Comparison of ENCODE assay signal across 8 cellular contexts in the genomic region with DNA sequence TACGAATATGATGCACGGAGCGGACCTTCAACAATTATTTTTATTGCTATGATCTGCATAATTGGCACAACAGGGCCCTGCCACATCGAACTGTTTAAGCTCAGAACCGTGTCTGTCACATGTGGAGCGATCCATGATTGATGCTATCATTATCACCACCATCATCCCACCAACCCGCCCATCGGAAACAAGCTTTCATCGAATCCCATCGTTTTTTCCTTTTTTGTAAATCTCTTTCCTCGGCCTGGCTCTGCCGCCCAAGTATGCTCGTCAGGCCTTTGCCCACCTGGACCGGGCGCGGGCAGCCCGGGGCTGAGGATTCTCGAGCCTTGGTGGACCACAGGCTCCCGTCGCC. TPM values are rescaled to one million over a fixed set of nuclear protein-coding genes. Genes with fewer than 3 reads are reported as not detected.
DNase-seq lines count a peak whose midpoint lies in the region; ATAC-seq and TF ChIP-seq lines count a peak whose summit lies in the region.

No MANE protein-coding gene starts in this region.

- H3K9me3 Mint-ChIP-seq in stimulated activated effector memory CD8-positive, alpha-beta T cell treated with anti-CD3 and anti-CD28 coated beads, Interleukin-12 subunit alpha, Interleukin-12 subunit beta, amount 100 ng/mL, for 72 hours = no peaks in the 10 kb centered on the region

- peaks cover 30% of the 10 kb centered on the region for H3K36me3 Mint-ChIP-seq in stimulated activated effector memory CD8-positive, alpha-beta T cell treated with anti-CD3 and anti-CD28 coated beads, Interleukin-12 subunit alpha, Interleukin-12 subunit beta, amount 100 ng/mL, for 72 hours

- H4K20me1 ChIP-seq in OCI-LY3 (ENCODE audit: insufficient read depth, low read length) = peaks cover 10% of the 10 kb centered on the region
- H4K20me1 ChIP-seq in fibroblast of lung (ENCODE audit: control insufficient read depth, extremely low read depth, insufficient read depth, low read length) = no peaks in the 10 kb centered on the region

- peak overlapping the region; percentile 83 for H3K4me3 ChIP-seq in OCI-LY3 (ENCODE audit: low read length)
- peak overlapping the region; percentile 44 to 66 (median 58) for H3K4me3 ChIP-seq in fibroblast of lung (replicated peaks in 1 of 4; ENCODE audit: control extremely low read depth in 1 of 4, insufficient read depth in 1 of 4, low read depth in 3 of 4, low read length in 4 of 4)

- H3K4me2 ChIP-seq in OCI-LY3 (ENCODE audit: low read length) (peak overlapping the region; percentile 73), fibroblast of lung (ENCODE audit: extremely low read depth, insufficient read depth, low read length) (peak overlapping the region; percentile 49)

- DNase-seq in NCI-H1436 (lab: John Stamatoyannopoulos, UW) (peak; percentile 52), NCI-H1436 treated with DMSO at 0.1 percent for 48 hours (lab: John Stamatoyannopoulos, UW) (no peak), fibroblast of lung (ENCODE audit: low read depth in 2 of 2) (no peak), DMS 273 (lab: John Stamatoyannopoulos, UW; ENCODE audit: unreplicated experiment) (no peak), inferior parietal cortex (ENCODE audit: extremely low spot score) (no peak)
- DNase-seq in stimulated activated effector memory CD8-positive, alpha-beta T cell treated with anti-CD3 and anti-CD28 coated beads, Interleukin-12 subunit alpha, Interleukin-12 subunit beta, amount 100 ng/mL, for 72 hours (ENCODE audit: low spot score in 2 of 2) = no peak
- DNase-seq in activated CD4-positive, alpha-beta T cell treated with anti-CD3 and anti-CD28 coated beads for 1 hour = no peak

- H3K36me3 ChIP-seq in OCI-LY3 (replicated peaks; ENCODE audit: low read depth, low read length) = peaks cover 17% of the 10 kb centered on the region
- peaks cover 12% of the 10 kb centered on the region for H3K36me3 ChIP-seq in fibroblast of lung (ENCODE audit: control insufficient read depth, insufficient read depth, low read length)

- peaks cover 20% of the 10 kb centered on the region for H3K4me1 Mint-ChIP-seq in stimulated activated effector memory CD8-positive, alpha-beta T cell treated with anti-CD3 and anti-CD28 coated beads, Interleukin-12 subunit alpha, Interleukin-12 subunit beta, amount 100 ng/mL, for 72 hours

- peaks cover 12% of the 10 kb centered on the region for H3K4me1 ChIP-seq in OCI-LY3 (ENCODE audit: low read length)
- H3K4me1 ChIP-seq in fibroblast of lung (ENCODE audit: control insufficient read depth, extremely low read depth, insufficient read depth, low read length) = peaks cover 6% of the 10 kb centered on the region

- TF ChIP-seq CTCF in OCI-LY3 (IDR thresholded peaks at IDR 0.05; ENCODE audit: low read depth, low read length) = no peak
- TF ChIP-seq CTCF in fibroblast of lung (conservative IDR thresholded peaks at IDR 0.05 in 1 of 2, IDR thresholded peaks at IDR 0.05 in 1 of 2; ENCODE audit: low read depth in 1 of 2, low read length in 2 of 2) = no peak

- H3K27ac ChIP-seq in OCI-LY3 (ENCODE audit: low read length) = no peak overlapping the region
- no peak overlapping the region for H3K27ac ChIP-seq in fibroblast of lung (ENCODE audit: insufficient read depth, low read length)

- peak; percentile 29 for ATAC-seq in stimulated activated effector memory CD8-positive, alpha-beta T cell treated with anti-CD3 and anti-CD28 coated beads, Interleukin-12 subunit alpha, Interleukin-12 subunit beta, amount 100 ng/mL, for 72 hours

- H3K79me2 ChIP-seq in OCI-LY3 (ENCODE audit: low read length) = peaks cover 17% of the 10 kb centered on the region
- peaks cover 18% of the 10 kb centered on the region for H3K79me2 ChIP-seq in fibroblast of lung (ENCODE audit: control insufficient read depth, insufficient read depth, low read length)

- peak overlapping the region; percentile 96 for H2AFZ ChIP-seq in OCI-LY3 (ENCODE audit: low read depth, low read length)
- H2AFZ ChIP-seq in fibroblast of lung (ENCODE audit: low read length) = peak overlapping the region; percentile 85

- H3K4me3 Mint-ChIP-seq in stimulated activated effector memory CD8-positive, alpha-beta T cell treated with anti-CD3 and anti-CD28 coated beads, Interleukin-12 subunit alpha, Interleukin-12 subunit beta, amount 100 ng/mL, for 72 hours = peak overlapping the region; percentile 90

- peak overlapping the region; percentile 94 for H3K27ac Mint-ChIP-seq in stimulated activated effector memory CD8-positive, alpha-beta T cell treated with anti-CD3 and anti-CD28 coated beads, Interleukin-12 subunit alpha, Interleukin-12 subunit beta, amount 100 ng/mL, for 72 hours

- no peaks in the 10 kb centered on the region for H3K9me3 ChIP-seq in OCI-LY3 (ENCODE audit: insufficient read depth, low read length)
- H3K9me3 ChIP-seq in fibroblast of lung (ENCODE audit: control insufficient read depth, insufficient read depth, low read depth, low read length) = no peaks in the 10 kb centered on the region

- H3K9ac ChIP-seq in OCI-LY3 (ENCODE audit: low read length) = peak overlapping the region; percentile 21; the same call in 1 of the 2 replicates
- H3K9ac ChIP-seq in fibroblast of lung (ENCODE audit: insufficient read depth, low read length) = no peak overlapping the region

- no peaks in the 10 kb centered on the region for H3K27me3 ChIP-seq in OCI-LY3 (ENCODE audit: low read depth, low read length)
- H3K27me3 ChIP-seq in fibroblast of lung (ENCODE audit: control insufficient read depth, insufficient read depth, low read length) = no peaks in the 10 kb centered on the region

RNA-seq across cellular contexts. Expression of gene DCAF15, which starts 0.5 kb away (rescaled TPM):
- 5.1 and 6.3 TPM in 2 replicates for total RNA-seq in fibroblast of lung
- 9.5 and 14.3 TPM in 2 replicates for polyA plus RNA-seq in fibroblast of lung
- polyA plus RNA-seq in fibroblast of lung (2012) = 11.0 and 23.0 TPM in 2 replicates
- polyA minus RNA-seq in fibroblast of lung (ENCODE audit: low replicate concordance) = 13.7 and 40.2 TPM in 2 replicates

RNA-seq across cellular contexts. Expression of gene PODNL1, which starts 13.6 kb away (rescaled TPM):
- total RNA-seq in fibroblast of lung = 1.0 and 2.1 TPM in 2 replicates
- polyA plus RNA-seq in fibroblast of lung = 3.5 and 6.9 TPM in 2 replicates
- polyA plus RNA-seq in fibroblast of lung (2012) = 6.4 and 13.3 TPM in 2 replicates
- polyA minus RNA-seq in fibroblast of lung (ENCODE audit: low replicate concordance) = 1.3 and 10.2 TPM in 2 replicates

RNA-seq across cellular contexts. Expression of gene CC2D1A, which starts 45.8 kb away (rescaled TPM):
- total RNA-seq in fibroblast of lung = 5.1 and 10.6 TPM in 2 replicates
- 7.0 and 9.3 TPM in 2 replicates for polyA plus RNA-seq in fibroblast of lung
- polyA plus RNA-seq in fibroblast of lung (2012) = 14.2 and 16.7 TPM in 2 replicates
- 15.3 and 30.0 TPM in 2 replicates for polyA minus RNA-seq in fibroblast of lung (ENCODE audit: low replicate concordance)

RNA-seq across cellular contexts. Expression of gene BRME1, which starts 45.9 kb away (rescaled TPM):
- total RNA-seq in fibroblast of lung = 0.51 and 0.83 TPM in 2 replicates
- polyA plus RNA-seq in fibroblast of lung = 0.23 and 0.29 TPM in 2 replicates
- 0.26 and 0.40 TPM in 2 replicates for polyA plus RNA-seq in fibroblast of lung (2012)
- 0.20 TPM in 1 of 2 replicates, not detected in the other for polyA minus RNA-seq in fibroblast of lung (ENCODE audit: low replicate concordance)

RNA-seq across cellular contexts. Expression of gene RFX1, which starts 54.3 kb away (rescaled TPM):
- total RNA-seq in fibroblast of lung = 1.0 and 2.6 TPM in 2 replicates
- polyA plus RNA-seq in fibroblast of lung = 0.44 and 2.4 TPM in 2 replicates
- polyA plus RNA-seq in fibroblast of lung (2012) = 4.3 and 6.7 TPM in 2 replicates
- 3.3 and 5.5 TPM in 2 replicates for polyA minus RNA-seq in fibroblast of lung (ENCODE audit: low replicate concordance)
